1 cellular context compared by ENCODE assay signal in genomic region chr17:64472564-64472963, GRCh38.
TF ChIP-seq lines count a peak whose summit lies in the region.

No MANE protein-coding gene starts in this region.

TF ChIP-seq in K562, 482 proteins besides CTCF, POLR2A, EP300 and RAD21:
- TF ChIP-seq ESRRB (CRISPR knock-in tag; IDR thresholded peaks at IDR 0.05; ENCODE audit: borderline replicate concordance) (no peak), ZEB2 (IDR thresholded peaks at IDR 0.05) (no peak), ZNF184 (CRISPR knock-in tag; IDR thresholded peaks at IDR 0.05) (no peak), ILK (tag; IDR thresholded peaks at IDR 0.05; ENCODE audit: borderline replicate concordance, low read depth) (no peak), ZNF24 (IDR thresholded peaks at IDR 0.05) (no peak), FIP1L1 (IDR thresholded peaks at IDR 0.05; ENCODE audit: low read depth, low read length, poor library complexity, severe bottlenecking) (no peak), PPARD (CRISPR knock-in tag; IDR thresholded peaks at IDR 0.05) (no peak), YY1 (IDR thresholded peaks at IDR 0.05; ENCODE audit: borderline replicate concordance in 1 of 3, control insufficient read depth in 1 of 3, extremely low read depth in 1 of 3, insufficient read depth in 3 of 3, insufficient read length in 1 of 3, insufficient replicate concordance in 2 of 3, low read depth in 1 of 3, low read length in 2 of 3) (no peak), ZNF586 (CRISPR knock-in tag; conservative IDR thresholded peaks at IDR 0.05) (no peak), FOXA1 (IDR thresholded peaks at IDR 0.05; ENCODE audit: borderline replicate concordance) (no peak), RBM39 (optimal IDR thresholded peaks at IDR 0.05; ENCODE audit: low read depth, low read length) (no peak)
- TF ChIP-seq, protein P1, sequence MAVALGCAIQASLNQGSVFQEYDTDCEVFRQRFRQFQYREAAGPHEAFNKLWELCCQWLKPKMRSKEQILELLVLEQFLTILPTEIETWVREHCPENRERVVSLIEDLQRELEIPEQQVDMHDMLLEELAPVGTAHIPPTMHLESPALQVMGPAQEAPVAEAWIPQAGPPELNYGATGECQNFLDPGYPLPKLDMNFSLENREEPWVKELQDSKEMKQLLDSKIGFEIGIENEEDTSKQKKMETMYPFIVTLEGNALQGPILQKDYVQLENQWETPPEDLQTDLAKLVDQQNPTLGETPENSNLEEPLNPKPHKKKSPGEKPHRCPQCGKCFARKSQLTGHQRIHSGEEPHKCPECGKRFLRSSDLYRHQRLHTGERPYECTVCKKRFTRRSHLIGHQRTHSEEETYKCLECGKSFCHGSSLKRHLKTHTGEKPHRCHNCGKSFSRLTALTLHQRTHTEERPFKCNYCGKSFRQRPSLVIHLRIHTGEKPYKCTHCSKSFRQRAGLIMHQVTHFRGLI (CRISPR knock-in tag; IDR thresholded peaks at IDR 0.05): no peak
- TF ChIP-seq, protein P2, sequence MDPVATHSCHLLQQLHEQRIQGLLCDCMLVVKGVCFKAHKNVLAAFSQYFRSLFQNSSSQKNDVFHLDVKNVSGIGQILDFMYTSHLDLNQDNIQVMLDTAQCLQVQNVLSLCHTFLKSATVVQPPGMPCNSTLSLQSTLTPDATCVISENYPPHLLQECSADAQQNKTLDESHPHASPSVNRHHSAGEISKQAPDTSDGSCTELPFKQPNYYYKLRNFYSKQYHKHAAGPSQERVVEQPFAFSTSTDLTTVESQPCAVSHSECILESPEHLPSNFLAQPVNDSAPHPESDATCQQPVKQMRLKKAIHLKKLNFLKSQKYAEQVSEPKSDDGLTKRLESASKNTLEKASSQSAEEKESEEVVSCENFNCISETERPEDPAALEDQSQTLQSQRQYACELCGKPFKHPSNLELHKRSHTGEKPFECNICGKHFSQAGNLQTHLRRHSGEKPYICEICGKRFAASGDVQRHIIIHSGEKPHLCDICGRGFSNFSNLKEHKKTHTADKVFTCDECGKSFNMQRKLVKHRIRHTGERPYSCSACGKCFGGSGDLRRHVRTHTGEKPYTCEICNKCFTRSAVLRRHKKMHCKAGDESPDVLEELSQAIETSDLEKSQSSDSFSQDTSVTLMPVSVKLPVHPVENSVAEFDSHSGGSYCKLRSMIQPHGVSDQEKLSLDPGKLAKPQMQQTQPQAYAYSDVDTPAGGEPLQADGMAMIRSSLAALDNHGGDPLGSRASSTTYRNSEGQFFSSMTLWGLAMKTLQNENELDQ (CRISPR knock-in tag; IDR thresholded peaks at IDR 0.05; ENCODE audit: borderline replicate concordance): no peak
